Comparison of ENCODE assay signal across 1 cellular context in genomic region chr5:33834334-33834733, GRCh38.
TF ChIP-seq lines count a peak whose summit lies in the region.

No MANE protein-coding gene starts in this region.

TF ChIP-seq in H1, 55 proteins besides CTCF, POLR2A, EP300 and RAD21:
- no peak for TF ChIP-seq CBX5 (IDR thresholded peaks at IDR 0.05; ENCODE audit: low read depth, low read length)
- TF ChIP-seq JUN (IDR thresholded peaks at IDR 0.05; ENCODE audit: low read depth, low read length): no peak
- no peak for TF ChIP-seq HDAC2 (IDR thresholded peaks at IDR 0.05; ENCODE audit: borderline replicate concordance in 1 of 2, low read depth in 2 of 2, low read length in 2 of 2)
- TF ChIP-seq SUZ12 (IDR thresholded peaks at IDR 0.05; ENCODE audit: low read length): no peak
- no peak for TF ChIP-seq BACH1 (IDR thresholded peaks at IDR 0.05; ENCODE audit: low read length)
- TF ChIP-seq GABPA (IDR thresholded peaks at IDR 0.05; ENCODE audit: borderline replicate concordance, insufficient read depth, low read length): no peak
